8 cellular contexts compared by ENCODE assay signal in the genomic region with DNA sequence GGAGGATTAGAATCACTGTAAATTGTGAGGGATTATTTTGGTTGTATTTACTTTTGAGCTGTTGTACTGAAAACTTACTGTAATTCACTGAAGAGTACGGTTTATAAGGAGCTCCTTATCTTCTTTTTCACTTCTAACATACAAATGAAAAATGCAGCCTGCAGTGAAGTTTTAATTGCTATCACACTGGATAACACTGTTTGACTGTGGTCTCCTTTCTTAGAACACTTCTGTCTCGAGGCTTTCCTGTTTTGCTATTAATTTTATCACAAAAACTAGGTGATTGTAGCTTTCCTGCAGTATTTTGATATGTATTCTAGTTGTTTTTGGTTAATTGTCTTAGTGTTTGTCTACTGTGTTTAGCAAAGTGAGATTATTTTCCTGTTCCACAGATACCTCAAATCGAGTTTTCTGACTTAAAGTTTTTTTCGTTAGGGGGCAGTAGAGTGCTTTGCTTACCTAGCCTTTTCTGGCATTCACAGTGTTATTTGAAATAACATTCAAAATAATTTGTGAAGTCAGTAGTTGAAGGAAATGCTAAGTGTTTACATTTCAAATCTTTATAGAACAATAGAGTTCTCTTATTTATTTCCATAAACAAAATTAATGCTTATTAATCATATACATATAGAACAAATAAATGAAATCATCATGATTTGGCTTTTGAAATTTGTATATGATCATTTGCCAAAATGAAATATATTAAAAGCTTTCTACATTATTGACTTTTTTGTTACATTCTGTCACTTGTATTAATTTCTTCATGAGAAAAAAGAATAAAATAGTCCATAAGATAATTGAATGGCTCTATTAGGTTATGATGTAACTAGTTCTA. TPM values are rescaled to one million over a fixed set of nuclear protein-coding genes. Genes with fewer than 3 reads are reported as not detected.
DNase-seq lines count a peak whose midpoint lies in the region; ATAC-seq, FAIRE-seq and TF ChIP-seq lines count a peak whose summit lies in the region.

No MANE protein-coding gene starts in this region.

- no peak overlapping the region for H3K4me3 ChIP-seq in A549
- H3K4me3 ChIP-seq in GM12865 (ENCODE audit: low read depth, low read length), result no peak overlapping the region
- no peak overlapping the region for H3K4me3 ChIP-seq in Jurkat, Clone E6-1 (ENCODE audit: low read length)
- H3K4me3 ChIP-seq in dorsolateral prefrontal cortex, result no peak overlapping the region

- WGBS in A549 (ENCODE audit: missing lambda C conversion rate), result 5% methylated on average over 4 of the region's 4 CpGs

- no peak overlapping the region for H3K27ac ChIP-seq in A549
- H3K27ac ChIP-seq in dorsolateral prefrontal cortex, result peak overlapping the region in 10 of 59 donors; percentile 4 to 50 (median 28)

- peak; percentile 84 to 85 for TF ChIP-seq RAD21 in A549 (conservative IDR thresholded peaks at IDR 0.05 in 1 of 2, IDR thresholded peaks at IDR 0.05 in 1 of 2)

- DNase-seq in A549 (ENCODE audit: low read depth in 1 of 2, low spot score in 1 of 2) (peak; percentile 15 to 41), GM12865 (ENCODE audit: low read depth) (peak; percentile 52), OCI-M1 (lab: John Stamatoyannopoulos, UW) (peak; percentile 46), dorsolateral prefrontal cortex (peak in 1 of 10 donors; percentile 5), midbrain (lab: John Stamatoyannopoulos, UW) (peak; percentile 83), NK-92 (lab: John Stamatoyannopoulos, UW; ENCODE audit: unreplicated experiment) (no peak)
- DNase-seq in Jurkat, Clone E6-1 (ENCODE audit: low read depth, low spot score), result peak; percentile 63
- DNase-seq in activated CD8-positive, alpha-beta memory T cell treated with anti-CD3 and anti-CD28 coated beads for 24 hours, result no peak

- no peak overlapping the region for H3K4me2 ChIP-seq in A549

- peak in 1 of 2 experiments; percentile 69; a peak in 2 of 6 replicates for ATAC-seq in A549

- intact Hi-C loops in dorsolateral prefrontal cortex (cut with DNase I), result loop anchor here (2.0 to 5.0 kb wide), 2 partner anchors 435 kb away; a partner anchor contains a TSS

- H3K4me1 ChIP-seq in A549, result no peaks in the 10 kb centered on the region

- no peaks in the 10 kb centered on the region for H3K27me3 ChIP-seq in dorsolateral prefrontal cortex

- CTCF ChIA-PET in A549 (lab: Yijun Ruan, JAX), result interaction anchor here (0.6 to 2.5 kb wide), 7 partner anchors 9 to 810 kb away, joined by 3 to 10 read pairs (median 3); no protein-coding TSS in a partner anchor

- no peak for TF ChIP-seq POLR2A in A549 (IDR thresholded peaks at IDR 0.05; ENCODE audit: low read length)

- POLR2A ChIA-PET in A549 (lab: Yijun Ruan, JAX), result no interaction called here

- no peak for TF ChIP-seq EP300 in A549 (IDR thresholded peaks at IDR 0.05)

- no peaks in the 10 kb centered on the region for H3K9me3 ChIP-seq in A549

- no peak for FAIRE-seq in A549 (lab: Jason Lieb, UNC)

- peak; percentile 81 for TF ChIP-seq CTCF in A549 (IDR thresholded peaks at IDR 0.05)
- TF ChIP-seq CTCF in GM12865 (IDR thresholded peaks at IDR 0.05; ENCODE audit: insufficient read depth, low read depth, low read length, missing control alignments), result peak; percentile 60
- TF ChIP-seq CTCF in dorsolateral prefrontal cortex (IDR thresholded peaks at IDR 0.05 in 54 of 56, conservative IDR thresholded peaks at IDR 0.05 in 2 of 56; ENCODE audit: low read depth in 1 of 56, partially characterized antibody in 56 of 56), result peak; percentile 67 to 93 (median 86)

TF ChIP-seq in A549, 52 proteins besides CTCF, POLR2A, EP300 and RAD21:
- TF ChIP-seq, protein P1, sequence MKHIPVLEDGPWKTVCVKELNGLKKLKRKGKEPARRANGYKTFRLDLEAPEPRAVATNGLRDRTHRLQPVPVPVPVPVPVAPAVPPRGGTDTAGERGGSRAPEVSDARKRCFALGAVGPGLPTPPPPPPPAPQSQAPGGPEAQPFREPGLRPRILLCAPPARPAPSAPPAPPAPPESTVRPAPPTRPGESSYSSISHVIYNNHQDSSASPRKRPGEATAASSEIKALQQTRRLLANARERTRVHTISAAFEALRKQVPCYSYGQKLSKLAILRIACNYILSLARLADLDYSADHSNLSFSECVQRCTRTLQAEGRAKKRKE (CRISPR knock-in tag; IDR thresholded peaks at IDR 0.05; ENCODE audit: low read depth), result no peak
- TF ChIP-seq MAFK (IDR thresholded peaks at IDR 0.05; ENCODE audit: partially characterized antibody), result peak; percentile 5
- TF ChIP-seq, protein P2, sequence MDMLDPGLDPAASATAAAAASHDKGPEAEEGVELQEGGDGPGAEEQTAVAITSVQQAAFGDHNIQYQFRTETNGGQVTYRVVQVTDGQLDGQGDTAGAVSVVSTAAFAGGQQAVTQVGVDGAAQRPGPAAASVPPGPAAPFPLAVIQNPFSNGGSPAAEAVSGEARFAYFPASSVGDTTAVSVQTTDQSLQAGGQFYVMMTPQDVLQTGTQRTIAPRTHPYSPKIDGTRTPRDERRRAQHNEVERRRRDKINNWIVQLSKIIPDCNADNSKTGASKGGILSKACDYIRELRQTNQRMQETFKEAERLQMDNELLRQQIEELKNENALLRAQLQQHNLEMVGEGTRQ (IDR thresholded peaks at IDR 0.05), result no peak
- TF ChIP-seq NPAS2 (CRISPR knock-in tag; IDR thresholded peaks at IDR 0.05; ENCODE audit: borderline replicate concordance), result no peak
- TF ChIP-seq HOXB5 (CRISPR knock-in tag; IDR thresholded peaks at IDR 0.05), result no peak
- TF ChIP-seq ZFP36 (IDR thresholded peaks at IDR 0.05; ENCODE audit: borderline replicate concordance, partially characterized antibody), result no peak
- TF ChIP-seq FOSL2 (IDR thresholded peaks at IDR 0.05), result no peak
- TF ChIP-seq FOSL2 (CRISPR knock-in tag; IDR thresholded peaks at IDR 0.05), result no peak
- no peak for TF ChIP-seq SREBF2 (IDR thresholded peaks at IDR 0.05)
- no peak for TF ChIP-seq ESRRA (IDR thresholded peaks at IDR 0.05; ENCODE audit: borderline replicate concordance, low read length)
- TF ChIP-seq, protein P3, sequence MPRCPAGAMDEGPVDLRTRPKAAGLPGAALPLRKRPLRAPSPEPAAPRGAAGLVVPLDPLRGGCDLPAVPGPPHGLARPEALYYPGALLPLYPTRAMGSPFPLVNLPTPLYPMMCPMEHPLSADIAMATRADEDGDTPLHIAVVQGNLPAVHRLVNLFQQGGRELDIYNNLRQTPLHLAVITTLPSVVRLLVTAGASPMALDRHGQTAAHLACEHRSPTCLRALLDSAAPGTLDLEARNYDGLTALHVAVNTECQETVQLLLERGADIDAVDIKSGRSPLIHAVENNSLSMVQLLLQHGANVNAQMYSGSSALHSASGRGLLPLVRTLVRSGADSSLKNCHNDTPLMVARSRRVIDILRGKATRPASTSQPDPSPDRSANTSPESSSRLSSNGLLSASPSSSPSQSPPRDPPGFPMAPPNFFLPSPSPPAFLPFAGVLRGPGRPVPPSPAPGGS (IDR thresholded peaks at IDR 0.05), result no peak
- TF ChIP-seq SMC3 (IDR thresholded peaks at IDR 0.05), result peak; percentile 60; the same call in 2 of the 3 replicates
- TF ChIP-seq RFX5 (IDR thresholded peaks at IDR 0.05), result no peak
- TF ChIP-seq FOSB (CRISPR knock-in tag; IDR thresholded peaks at IDR 0.05), result no peak
- TF ChIP-seq CHD2 (IDR thresholded peaks at IDR 0.05; ENCODE audit: low read length, partially characterized antibody), result no peak
- no peak for TF ChIP-seq EHMT2 (IDR thresholded peaks at IDR 0.05; ENCODE audit: low read depth)

RNA-seq across cellular contexts. Expression of a gene that starts 52.9 kb away (rescaled TPM):
- polyA plus RNA-seq in A549 (2011; rRNA removed) (49.6 and 63.9 TPM in 2 replicates), A549 (2017; fragmentation: RNase III; extraction: RNeasy Plus Mini Kit Qiagen cat#74134 plus additional on column Dnase treatment) (38.4 to 40.8 TPM (median 40.2 TPM) in 3 replicates)
- polyA plus RNA-seq in A549 (2012; cell fraction: cytosol; rRNA removed), result 11.3 and 12.0 TPM in 2 replicates
- 4.0 and 6.4 TPM in 2 replicates for polyA plus RNA-seq in A549 (2012; cell fraction: nucleus; rRNA removed)
- 9.6 and 11.0 TPM in 2 replicates for polyA minus RNA-seq in A549 (2011; rRNA and poly(A)+ RNA removed)
- polyA plus RNA-seq in Jurkat, Clone E6-1 (2012; ENCODE audit: insufficient read depth, insufficient read length), result 38.4 TPM
- total RNA-seq in dorsolateral prefrontal cortex, result 10 to 100 TPM; 18.5 to 41.6 (median 29.6) TPM

Comparison
In these comparisons a context has a peak if more than half of its experiments do, and no peak if none do; other contexts are left out.
1. DNase-seq: peak in A549 (2 of 2), GM12865 (single experiment), Jurkat, Clone E6-1 (single experiment), OCI-M1 (single experiment) and midbrain (single experiment); none in activated CD8-positive, alpha-beta memory T cell treated with anti-CD3 and anti-CD28 coated beads for 24 hours (single experiment) and NK-92 (single experiment).
2. Peak in every context shown above with its lines, with median percentiles within 50 percentile points of each other: CTCF ChIP-seq.